9 cellular contexts compared by ENCODE assay signal in the genomic region with DNA sequence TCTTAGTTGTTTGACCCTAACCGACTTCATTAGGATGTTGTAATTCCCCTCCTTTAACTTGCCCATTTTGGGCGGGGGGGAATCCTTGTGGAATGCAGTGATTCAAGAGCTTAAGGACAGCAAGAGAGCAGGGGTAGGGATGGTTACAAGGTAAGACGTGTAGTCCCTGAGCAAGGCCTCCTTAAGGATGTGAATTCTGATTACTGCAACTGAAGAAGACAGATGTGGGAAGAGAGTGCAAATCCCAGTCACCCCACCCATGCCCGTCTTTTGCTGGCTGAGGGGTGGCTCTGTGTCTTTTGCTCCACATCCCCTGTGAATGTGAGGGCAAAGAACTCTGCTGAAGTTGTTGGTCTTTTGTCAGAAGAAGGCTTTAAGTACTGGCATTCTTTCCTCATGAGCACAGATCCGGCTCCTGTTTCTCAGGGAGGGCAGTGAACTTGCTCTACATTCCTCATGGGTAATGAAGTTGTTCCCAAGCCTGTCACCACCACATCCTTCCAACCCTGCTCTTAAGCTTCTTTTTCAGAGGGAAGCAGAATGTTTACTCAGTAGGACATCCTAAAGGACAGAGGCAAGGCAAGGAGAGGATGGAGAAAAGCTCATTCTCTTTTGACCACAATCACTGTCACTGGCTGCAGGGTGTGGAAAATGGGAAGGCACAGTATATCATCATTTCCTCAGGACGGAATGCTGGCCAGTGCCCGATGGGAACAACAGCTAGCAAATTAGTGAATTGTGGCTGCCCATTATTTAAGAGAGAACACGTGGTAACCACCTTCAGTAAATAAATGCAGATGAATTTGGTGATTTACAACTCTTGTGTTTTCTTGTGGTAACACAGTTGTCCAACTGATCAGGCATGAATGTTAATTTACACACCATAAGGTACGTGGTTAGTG.
DNase-seq lines count a peak whose midpoint lies in the region; ATAC-seq and TF ChIP-seq lines count a peak whose summit lies in the region.
"Had no signal": no experiment of that assay in that cellular context is flagged by ENCODE, and none has a peak within 500 bp of the region (broad histone marks: within the 10 kb centered on the region; RNA-seq: fewer than 3 reads in every experiment).

No MANE protein-coding gene starts in this region.

- no peak for TF ChIP-seq CTCF in gastroesophageal sphincter (IDR thresholded peaks at IDR 0.05)

- WGBS in gastroesophageal sphincter (ENCODE audit: low coverage in 1 of 2), 2 donors = 53 to 65% methylated on average over 8 of the region's 9 CpGs

- TF ChIP-seq EP300 in gastroesophageal sphincter (IDR thresholded peaks at IDR 0.05) = no peak

- H3K9ac ChIP-seq in rectal smooth muscle tissue (ENCODE audit: low read length) = no peak overlapping the region

- H3K27ac ChIP-seq in gastroesophageal sphincter (peak overlapping the region; percentile 34 to 72 (median 56)), rectal smooth muscle tissue (ENCODE audit: low read depth, low read length) (peak overlapping the region; percentile 36)

- H3K27me3 ChIP-seq in gastroesophageal sphincter = no peaks in the 10 kb centered on the region
- no peaks in the 10 kb centered on the region for H3K27me3 ChIP-seq in rectal smooth muscle tissue (ENCODE audit: control insufficient read depth, insufficient read depth, low read length)

- H3K4me3 ChIP-seq in gastroesophageal sphincter = no peak overlapping the region
- H3K4me3 ChIP-seq in rectal smooth muscle tissue (ENCODE audit: low read length) = no peak overlapping the region

- TF ChIP-seq POLR2A in gastroesophageal sphincter (IDR thresholded peaks at IDR 0.05) = no peak

- H3K36me3 ChIP-seq in gastroesophageal sphincter (no peaks in the 10 kb centered on the region), rectal smooth muscle tissue (ENCODE audit: control insufficient read depth, insufficient read depth, low read length) (no peaks in the 10 kb centered on the region)

- H3K9me3 ChIP-seq in gastroesophageal sphincter = no peaks in the 10 kb centered on the region

- ATAC-seq in gastroesophageal sphincter = peak; percentile 73
- no peak for ATAC-seq in HG02973 (IDR thresholded peaks at IDR 0.05; ENCODE audit: unreplicated experiment)
- ATAC-seq in GM19395 (IDR thresholded peaks at IDR 0.05; ENCODE audit: unreplicated experiment) = no peak

- H3K4me1 ChIP-seq in gastroesophageal sphincter (peaks cover 0 to 29% (median 0%) of the 10 kb centered on the region in 3 donors), rectal smooth muscle tissue (ENCODE audit: control insufficient read depth, insufficient read depth, low read length) (peaks cover 9% of the 10 kb centered on the region)

- peak; percentile 71 for DNase-seq in ELF-1 (ENCODE audit: low read depth, low spot score)
- DNase-seq in SW 1271 (lab: John Stamatoyannopoulos, UW) = peak; percentile 94 to 98
- DNase-seq in NAMALWA (ENCODE audit: low spot score) = no peak
- DNase-seq in head of caudate nucleus = no peak
- DNase-seq: activated naive CD4-positive, alpha-beta T cell treated with anti-CD3 and anti-CD28 coated beads, Interleukin-2, amount 50 U/mL, for 16 hours had no signal

- intact Hi-C loops in head of caudate nucleus (cut with DNase I) = no loop called here

Comparison
In these comparisons a context has a peak if more than half of its experiments do, and no peak if none do; other contexts are left out.
1. DNase-seq: peak in ELF-1 (single experiment) and SW 1271 (2 of 2); none in NAMALWA (single experiment) and head of caudate nucleus (0 of 42).